In genomic region chr1:170562644-170563338, GRCh38 we compare ENCODE assay signal across 8 cellular contexts. TPM values are rescaled to one million over a fixed set of nuclear protein-coding genes. Genes with fewer than 3 reads are reported as not detected.
A peak's percentile ranks its signal among the peaks of the same experiment; 100 is the strongest.
DNase-seq lines count a peak whose midpoint lies in the region; ATAC-seq, FAIRE-seq and TF ChIP-seq lines count a peak whose summit lies in the region.

No MANE protein-coding gene starts in this region.

- H3K27ac Mint-ChIP-seq in astrocyte (ENCODE audit: unreplicated experiment): peak overlapping the region; percentile 96

- H2AFZ ChIP-seq in astrocyte (ENCODE audit: low read depth, low read length): peak overlapping the region; percentile 68

- no peaks in the 10 kb centered on the region for H3K27me3 Mint-ChIP-seq in astrocyte (ENCODE audit: low read depth, unreplicated experiment)

- DNase-seq in AG10803 (ENCODE audit: low read depth) (peak; percentile 89), LHCN-M2 (ENCODE audit: low read depth) (peak; percentile 88), astrocyte (ENCODE audit: low read depth) (peak; percentile 87), iPS-NIHi11 (ENCODE audit: low spot score) (peak; percentile 64), NCI-H1092 (lab: John Stamatoyannopoulos, UW) (no peak)
- peak; percentile 3 for DNase-seq in stimulated activated CD4-positive, alpha-beta T cell treated with anti-CD3 and anti-CD28 coated beads, Interleukin-4, amount 100 ng/mL, for 1 hour

- H3K9ac ChIP-seq in astrocyte (ENCODE audit: low read length): peak overlapping the region; percentile 80

- peak overlapping the region; percentile 92 for H3K27ac ChIP-seq in astrocyte (ENCODE audit: low read depth, low read length)

- FAIRE-seq in astrocyte (lab: Jason Lieb, UNC): peak; percentile 73

- H3K27me3 ChIP-seq in astrocyte (ENCODE audit: insufficient read depth, low read length): no peaks in the 10 kb centered on the region

- H3K79me2 ChIP-seq in astrocyte (ENCODE audit: insufficient read depth, low read length): no peaks in the 10 kb centered on the region

- peak; percentile 48 for ATAC-seq in GM19043 (IDR thresholded peaks at IDR 0.05; ENCODE audit: low read depth, unreplicated experiment)
- no peak for ATAC-seq in HG03097 (IDR thresholded peaks at IDR 0.05; ENCODE audit: low FRiP score, unreplicated experiment)

- H3K36me3 ChIP-seq in astrocyte (ENCODE audit: insufficient read depth, low read length): no peaks in the 10 kb centered on the region

- peaks cover 18% of the 10 kb centered on the region for H3K9me3 ChIP-seq in astrocyte (ENCODE audit: insufficient read depth, low read depth, low read length)

- H3K9me3 Mint-ChIP-seq in astrocyte (ENCODE audit: unreplicated experiment): peaks cover 34% of the 10 kb centered on the region

- H4K20me1 ChIP-seq in astrocyte (ENCODE audit: insufficient read depth, low read length): no peaks in the 10 kb centered on the region

- H3K4me2 ChIP-seq in astrocyte (ENCODE audit: low read length): peak overlapping the region; percentile 78

- H3K4me1 Mint-ChIP-seq in astrocyte (ENCODE audit: low read depth, unreplicated experiment): peaks cover 21% of the 10 kb centered on the region

- TF ChIP-seq CTCF in AG10803 (conservative IDR thresholded peaks at IDR 0.05; ENCODE audit: low read length) (no peak), astrocyte (IDR thresholded peaks at IDR 0.05; ENCODE audit: insufficient read depth, low read depth, low read length) (no peak)

- peaks cover 17% of the 10 kb centered on the region for H3K4me1 ChIP-seq in astrocyte (ENCODE audit: insufficient read depth, low read length)

- H3K36me3 Mint-ChIP-seq in astrocyte (ENCODE audit: low read depth, unreplicated experiment): peaks cover 6% of the 10 kb centered on the region

- H3K4me3 ChIP-seq in AG10803 (ENCODE audit: low read length) (peak overlapping the region; percentile 30; the same call in 1 of the 2 replicates), astrocyte (ENCODE audit: insufficient read depth, low read depth, low read length) (peak overlapping the region; percentile 3)

- peak overlapping the region; percentile 28 for H3K4me3 Mint-ChIP-seq in astrocyte (ENCODE audit: unreplicated experiment)

RNA-seq across cellular contexts. Expression of gene GORAB, which starts 30.8 kb away (rescaled TPM):
- total RNA-seq in LHCN-M2 (2014; rRNA removed): 9.8 and 14.0 TPM in 2 replicates
- 3.4 TPM for polyA plus RNA-seq in LHCN-M2 (2012)
- total RNA-seq in astrocyte: 11.2 and 16.4 TPM in 2 replicates
